ENCODE assay signal across 1 cellular context in the genomic region with DNA sequence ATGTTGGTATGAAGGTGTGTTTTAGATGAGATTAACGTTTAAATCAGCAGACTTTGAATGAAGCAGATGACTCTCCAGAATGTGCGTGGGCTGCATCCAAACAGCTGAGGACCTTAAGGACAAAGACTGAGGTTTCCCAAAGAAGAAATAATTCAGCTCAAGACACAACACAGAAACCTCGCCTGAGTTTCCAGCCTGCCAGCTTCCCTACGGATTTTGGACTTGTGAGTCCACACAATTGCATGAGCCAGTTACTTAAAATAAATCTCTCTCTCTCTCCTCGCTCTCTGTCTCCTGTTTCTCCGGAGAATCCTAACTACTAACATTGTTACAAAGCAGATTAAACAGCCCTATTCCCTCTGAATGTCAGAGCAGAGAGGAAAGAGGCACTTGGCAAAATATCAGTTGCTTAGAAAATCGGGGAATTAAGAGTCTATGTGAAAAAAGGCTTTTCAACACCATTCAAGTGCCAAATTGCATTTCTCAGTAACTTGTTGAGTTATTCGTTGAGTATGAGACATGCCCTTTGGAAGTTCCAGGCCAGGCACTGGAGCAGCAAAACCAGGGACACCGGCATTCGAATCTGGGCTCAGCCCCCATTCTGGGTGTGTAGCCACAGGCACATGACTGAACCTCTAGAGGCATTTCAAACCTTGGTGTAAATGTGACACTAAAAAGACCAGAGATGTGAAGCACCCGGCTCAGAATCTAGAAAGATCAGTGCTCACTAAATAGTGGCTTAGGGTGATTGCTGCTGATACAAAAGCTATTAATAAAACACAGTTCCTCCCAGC.
TF ChIP-seq lines count a peak whose summit lies in the region.

No MANE protein-coding gene starts in this region.

TF ChIP-seq in SK-N-SH, 30 proteins besides CTCF, POLR2A, EP300 and RAD21 (continued from another document):
- TF ChIP-seq, protein P1, sequence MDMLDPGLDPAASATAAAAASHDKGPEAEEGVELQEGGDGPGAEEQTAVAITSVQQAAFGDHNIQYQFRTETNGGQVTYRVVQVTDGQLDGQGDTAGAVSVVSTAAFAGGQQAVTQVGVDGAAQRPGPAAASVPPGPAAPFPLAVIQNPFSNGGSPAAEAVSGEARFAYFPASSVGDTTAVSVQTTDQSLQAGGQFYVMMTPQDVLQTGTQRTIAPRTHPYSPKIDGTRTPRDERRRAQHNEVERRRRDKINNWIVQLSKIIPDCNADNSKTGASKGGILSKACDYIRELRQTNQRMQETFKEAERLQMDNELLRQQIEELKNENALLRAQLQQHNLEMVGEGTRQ (IDR thresholded peaks at IDR 0.05; ENCODE audit: borderline replicate concordance, low read depth, low read length), result no peak
- TF ChIP-seq CHD2 (IDR thresholded peaks at IDR 0.05; ENCODE audit: low read length, partially characterized antibody), result no peak
- TF ChIP-seq, protein P2, sequence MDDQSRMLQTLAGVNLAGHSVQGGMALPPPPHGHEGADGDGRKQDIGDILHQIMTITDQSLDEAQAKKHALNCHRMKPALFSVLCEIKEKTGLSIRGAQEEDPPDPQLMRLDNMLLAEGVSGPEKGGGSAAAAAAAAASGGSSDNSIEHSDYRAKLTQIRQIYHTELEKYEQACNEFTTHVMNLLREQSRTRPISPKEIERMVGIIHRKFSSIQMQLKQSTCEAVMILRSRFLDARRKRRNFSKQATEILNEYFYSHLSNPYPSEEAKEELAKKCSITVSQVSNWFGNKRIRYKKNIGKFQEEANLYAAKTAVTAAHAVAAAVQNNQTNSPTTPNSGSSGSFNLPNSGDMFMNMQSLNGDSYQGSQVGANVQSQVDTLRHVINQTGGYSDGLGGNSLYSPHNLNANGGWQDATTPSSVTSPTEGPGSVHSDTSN (IDR thresholded peaks at IDR 0.05), result no peak
- TF ChIP-seq FOXJ3 (CRISPR knock-in tag; IDR thresholded peaks at IDR 0.05), result no peak
